In genomic region chr20:40472905-40473304, GRCh38 we compare ENCODE assay signal across 20 cellular contexts.
"Had no signal": no experiment of that assay in that cellular context is flagged by ENCODE, and none has a peak within 500 bp of the region (broad histone marks: within the 10 kb centered on the region; RNA-seq: fewer than 3 reads in every experiment).

No MANE protein-coding gene starts in this region.

- H3K36me3 Mint-ChIP-seq: T-cell had no signal

- H3K4me3 Mint-ChIP-seq: T-cell had no signal

- H3K27ac Mint-ChIP-seq: T-cell had no signal

- H3K4me1 Mint-ChIP-seq: T-cell had no signal

- DNase-seq: Karpas-422, KBM-7, MV-4-11, NCI-H1048, NCI-H1105, NCI-H1417, NCI-H1436 treated with DMSO at 0.1 percent for 48 hours, NCI-H1694, NCI-H187 treated with DMSO at 0.1 percent for 48 hours, NCI-H2029 treated with DMSO at 0.1 percent for 48 hours, NCI-H2171 treated with DMSO at 0.1 percent for 48 hours, NCI-H2227 treated with DMSO at 0.1 percent for 48 hours, NCI-H524, NCI-H526 treated with DMSO at 0.1 percent for 48 hours, NCI-H774, RPMI8226, SHP77, SK-N-SH, SW 1271, T-cell had no signal

- ATAC-seq: T-cell had no signal

- H3K9me3 ChIP-seq: SK-N-SH had no signal

- H3K9me3 Mint-ChIP-seq: T-cell had no signal
